In genomic region chr2:215724171-215724570, GRCh38 we compare ENCODE assay signal across 14 cellular contexts.
"Had no signal": no experiment of that assay in that cellular context is flagged by ENCODE, and none has a peak within 500 bp of the region (broad histone marks: within the 10 kb centered on the region; RNA-seq: fewer than 3 reads in every experiment).

No MANE protein-coding gene starts in this region.

- H3K9me3 Mint-ChIP-seq: activated naive CD8-positive, alpha-beta T cell treated with anti-CD3 and anti-CD28 coated beads for 36 hours; activated T-helper 1 cell treated with anti-CD3 and anti-CD28 coated beads, Interleukin-12 subunit alpha, Interleukin-12 subunit beta, Interleukin-2, Interleukin-4 antibody, amounts not matched to agents 30 ng/mL and 10 ng/mL and 1 ng/mL, durations not matched to agents 14 hours and 24 hours and 36 hours had no signal

- DNase-seq: activated naive CD8-positive, alpha-beta T cell treated with anti-CD3 and anti-CD28 coated beads for 36 hours; amygdala; cortex of kidney; effector CD8-positive, alpha-beta T cell; foreskin fibroblast; stimulated activated CD4-positive, alpha-beta T cell treated with anti-CD3 and anti-CD28 coated beads, Interleukin-12 subunit alpha, Interleukin-12 subunit beta, amount 100 ng/mL, for 4 hours; stimulated activated CD4-positive, alpha-beta T cell treated with anti-CD3 and anti-CD28 coated beads, Interleukin-2, amount 100 ng/mL, for 24 hours had no signal

- FAIRE-seq: endothelial cell of umbilical vein, urothelium cell line had no signal

- ATAC-seq: activated CD4-positive, CD25-positive, alpha-beta regulatory T cell treated with anti-CD3 and anti-CD28 coated beads, Interleukin-2, amount 50 U/mL, for 24 hours had no signal

- H3K4me1 Mint-ChIP-seq: brain; central memory CD8-positive, alpha-beta T cell had no signal

- H3K27me3 Mint-ChIP-seq: activated naive CD8-positive, alpha-beta T cell treated with anti-CD3 and anti-CD28 coated beads for 36 hours had no signal

- H3K4me3 Mint-ChIP-seq: activated naive CD8-positive, alpha-beta T cell treated with anti-CD3 and anti-CD28 coated beads for 36 hours; activated T-helper 1 cell treated with anti-CD3 and anti-CD28 coated beads, Interleukin-12 subunit alpha, Interleukin-12 subunit beta, Interleukin-2, Interleukin-4 antibody, amounts not matched to agents 30 ng/mL and 10 ng/mL and 1 ng/mL, durations not matched to agents 14 hours and 24 hours and 36 hours; brain; central memory CD8-positive, alpha-beta T cell; mesothelial cell of epicardium had no signal

- H3K27ac Mint-ChIP-seq: activated naive CD8-positive, alpha-beta T cell treated with anti-CD3 and anti-CD28 coated beads for 36 hours; activated T-helper 1 cell treated with anti-CD3 and anti-CD28 coated beads, Interleukin-12 subunit alpha, Interleukin-12 subunit beta, Interleukin-2, Interleukin-4 antibody, amounts not matched to agents 30 ng/mL and 10 ng/mL and 1 ng/mL, durations not matched to agents 14 hours and 24 hours and 36 hours; brain; mesothelial cell of epicardium had no signal
